In genomic region chr3:113979916-113980315, GRCh38 we compare ENCODE assay signal across 20 cellular contexts. TPM values are rescaled to one million over a fixed set of nuclear protein-coding genes. Genes with fewer than 3 reads are reported as not detected.
DNase-seq lines count a peak whose midpoint lies in the region; ATAC-seq, FAIRE-seq and TF ChIP-seq lines count a peak whose summit lies in the region.
"Had no signal": no experiment of that assay in that cellular context is flagged by ENCODE, and none has a peak within 500 bp of the region (broad histone marks: within the 10 kb centered on the region; RNA-seq: fewer than 3 reads in every experiment).

No MANE protein-coding gene starts in this region.

- H2BK120ac ChIP-seq in trophoblast cell (ENCODE audit: insufficient read depth, low read length, poor library complexity), result no peak overlapping the region

- H3K4ac ChIP-seq in trophoblast cell (ENCODE audit: low read depth, low read length), result no peak overlapping the region

- TF ChIP-seq RAD21 in HepG2 (CRISPR knock-in tag; IDR thresholded peaks at IDR 0.05), result no peak

- no peaks in the 10 kb centered on the region for H3K4me1 ChIP-seq in right lobe of liver
- no peaks in the 10 kb centered on the region for H3K4me1 ChIP-seq in HepG2 (ENCODE audit: insufficient read depth, low read length)
- H3K4me1 ChIP-seq in trophoblast cell (ENCODE audit: control insufficient read depth in 1 of 2, insufficient read depth in 2 of 2, low read length in 2 of 2), result no peaks in the 10 kb centered on the region
- H3K4me1 ChIP-seq in vagina, result no peaks in the 10 kb centered on the region
- H3K4me1 ChIP-seq: Caco-2 had no signal

- TF ChIP-seq POLR2A in right lobe of liver (IDR thresholded peaks at IDR 0.05) (no peak), HepG2 (IDR thresholded peaks at IDR 0.05; ENCODE audit: insufficient read depth in 1 of 2, low read depth in 2 of 2, low read length in 2 of 2) (no peak), vagina (IDR thresholded peaks at IDR 0.05) (no peak)

- ATAC-seq in right lobe of liver (peak in 3 of 4 donors; percentile 58 to 96 (median 60)), HepG2 (no peak), left lobe of liver (peak; percentile 98)
- ATAC-seq: CD8-positive, alpha-beta T cell; GM12878; GM23338; HCT116 had no signal

- H3K4me3 ChIP-seq in right lobe of liver, result no peak overlapping the region
- H3K4me3 ChIP-seq in HepG2 (replicated peaks in 1 of 3; ENCODE audit: insufficient read depth in 1 of 3, low read depth in 2 of 3, low read length in 3 of 3), result no peak overlapping the region
- no peak overlapping the region for H3K4me3 ChIP-seq in trophoblast cell (ENCODE audit: low read depth, low read length)
- no peak overlapping the region for H3K4me3 ChIP-seq in vagina
- H3K4me3 ChIP-seq: GM12878, GM23338 had no signal

- H4K12ac ChIP-seq in trophoblast cell (ENCODE audit: low read depth, low read length), result no peak overlapping the region

- TF ChIP-seq EP300 in HepG2 (IDR thresholded peaks at IDR 0.05; ENCODE audit: low read depth in 2 of 2, low read length in 2 of 2) (no peak), HepG2 (CRISPR knock-in tag; IDR thresholded peaks at IDR 0.05; ENCODE audit: borderline replicate concordance) (no peak)

- no peak overlapping the region for H3K14ac ChIP-seq in trophoblast cell (ENCODE audit: low read length)

- CTCF ChIA-PET in HepG2 (lab: Yijun Ruan, JAX; ENCODE audit: low intra/inter-chr PET ratio, low total read pairs), result no interaction called here

- no peaks in the 10 kb centered on the region for H3K9me3 ChIP-seq in right lobe of liver
- no peaks in the 10 kb centered on the region for H3K9me3 ChIP-seq in HepG2 (ENCODE audit: low read length)
- no peaks in the 10 kb centered on the region for H3K9me3 ChIP-seq in trophoblast cell (ENCODE audit: insufficient read depth, low read depth, low read length)
- no peaks in the 10 kb centered on the region for H3K9me3 ChIP-seq in vagina
- H3K9me3 ChIP-seq: Caco-2 had no signal

- H4K91ac ChIP-seq in trophoblast cell (ENCODE audit: low read depth, low read length), result no peak overlapping the region

- TF ChIP-seq CTCF in right lobe of liver (IDR thresholded peaks at IDR 0.05) (no peak), HepG2 (CRISPR knock-in tag; IDR thresholded peaks at IDR 0.05) (no peak), vagina (IDR thresholded peaks at IDR 0.05) (no peak)

- in situ Hi-C loops in HepG2 (cut with HindIII; ENCODE audit: extremely low pct_ligation_motif_present, low pct_unique_long_range_greater_than_20kb), result no loop called here

- WGBS in right lobe of liver (ENCODE audit: insufficient coverage, low coverage, low lambda C conversion rate, missing lambda C conversion rate), result 62% methylated on average over 1 of the region's 1 CpG
- 23% methylated on average over 1 of the region's 1 CpG for WGBS in HepG2 (ENCODE audit: low lambda C conversion rate)
- WGBS in trophoblast cell (ENCODE audit: extremely low coverage, insufficient coverage, insufficient read length), result no CpG with 5 or more reads among the region's 1 CpG

- no peak overlapping the region for H2BK5ac ChIP-seq in trophoblast cell (ENCODE audit: low read depth, low read length, poor library complexity)

- H3K79me1 ChIP-seq in trophoblast cell (ENCODE audit: low read length), result no peaks in the 10 kb centered on the region

- H4K20me1 ChIP-seq in HepG2 (ENCODE audit: insufficient read depth, low read length), result no peaks in the 10 kb centered on the region

- H3K27ac ChIP-seq in right lobe of liver (no peak overlapping the region), HepG2 (ENCODE audit: extremely low read length, insufficient read depth, low read length) (no peak overlapping the region), trophoblast cell (ENCODE audit: low read depth, low read length) (no peak overlapping the region), vagina (no peak overlapping the region)
- H3K27ac ChIP-seq: 22Rv1 had no signal

- H2AFZ ChIP-seq in HepG2 (ENCODE audit: low read length) (no peak overlapping the region), trophoblast cell (ENCODE audit: insufficient read depth, low read length, poor library complexity) (no peak overlapping the region)
- H2AFZ ChIP-seq: GM23338 had no signal

- H3K27me3 ChIP-seq in right lobe of liver (no peaks in the 10 kb centered on the region), HepG2 (ENCODE audit: control insufficient read depth in 1 of 2, insufficient read depth in 2 of 2, low read length in 2 of 2) (no peaks in the 10 kb centered on the region; a peak in 1 of 5 replicates), trophoblast cell (ENCODE audit: insufficient read depth, low read length) (no peaks in the 10 kb centered on the region), vagina (no peaks in the 10 kb centered on the region)

- no peaks in the 10 kb centered on the region for H3K79me2 ChIP-seq in HepG2 (ENCODE audit: insufficient read depth, low read length)
- H3K79me2 ChIP-seq in trophoblast cell (ENCODE audit: control insufficient read depth, insufficient read depth, low read length, poor library complexity), result no peaks in the 10 kb centered on the region

- H3K18ac ChIP-seq in trophoblast cell (ENCODE audit: low read length), result no peak overlapping the region

- no peak overlapping the region for H4K8ac ChIP-seq in trophoblast cell (ENCODE audit: low read depth, low read length)

- intact Hi-C loops in right lobe of liver (cut with DNase I) (no loop called here), HepG2 (cut with micrococcal nuclease; ENCODE audit: unreplicated experiment) (no loop called here), vagina (cut with DNase I) (no loop called here)

- H2AK5ac ChIP-seq in trophoblast cell (ENCODE audit: low read length), result no peak overlapping the region

- H3K9ac ChIP-seq in HepG2 (ENCODE audit: insufficient read depth, low read depth, low read length) (no peak overlapping the region), trophoblast cell (ENCODE audit: low read length) (peak overlapping the region; percentile 13)

- H3K4me2 ChIP-seq in HepG2 (ENCODE audit: low read depth, low read length) (no peak overlapping the region), trophoblast cell (ENCODE audit: low read length) (no peak overlapping the region)
- H3K4me2 ChIP-seq: GM23338 had no signal

- DNase-seq in right lobe of liver (peak in 1 of 3 donors; percentile 49), HepG2 (ENCODE audit: low spot score) (no peak), left lobe of liver (ENCODE audit: low spot score) (peak; percentile 52), trophoblast cell (no peak), midbrain (lab: John Stamatoyannopoulos, UW) (no peak), vagina (ENCODE audit: extremely low spot score in 2 of 2) (no peak)
- DNase-seq: AML-193; C1 segment of cervical spinal cord; Caco-2; CD8-positive, alpha-beta T cell; DMS79; EL; GDM1; H9 had no signal

- POLR2A ChIA-PET in HepG2 (lab: Yijun Ruan, JAX), result no interaction called here

- BruUV-seq in HepG2 (replicated peaks; lab: Mats Ljungman, UMichigan), result no TSS peak

- no peak overlapping the region for H3K23ac ChIP-seq in trophoblast cell (ENCODE audit: low read length)

- no peak for FAIRE-seq in HepG2 (lab: Jason Lieb, UNC)
- FAIRE-seq: A204.1, GM12878, GM19239 had no signal

- H3K36me3 ChIP-seq in right lobe of liver (peaks cover 0 to 8% (median 2%) of the 10 kb centered on the region in 4 donors), HepG2 (replicated peaks in 1 of 2; ENCODE audit: control insufficient read depth in 1 of 2, insufficient read depth in 2 of 2, low read length in 2 of 2) (no peaks in the 10 kb centered on the region), trophoblast cell (ENCODE audit: control insufficient read depth in 1 of 2, insufficient read depth in 2 of 2, low read length in 2 of 2) (no peaks in the 10 kb centered on the region), vagina (peaks cover 0 to 6% of the 10 kb centered on the region in 2 donors)

- no peak overlapping the region for H2BK12ac ChIP-seq in trophoblast cell (ENCODE audit: low read length)

TF ChIP-seq in HepG2, 621 proteins besides CTCF, POLR2A, EP300 and RAD21 (continues in another document):
- no peak for TF ChIP-seq SMAD3 (CRISPR knock-in tag; IDR thresholded peaks at IDR 0.05)

RNA-seq across cellular contexts. Expression of gene ZDHHC23, which starts 32.1 kb away (rescaled TPM):
- total RNA-seq in right lobe of liver (10 to 100 TPM in 3 of 6 experiments, 1 to 10 TPM in 3; 7.0 to 14.6 (median 9.9) TPM), HepG2 (2016; rRNA removed; fragmentation: Illumina TruSeq; extraction: Trizol) (7.8 and 8.8 TPM in 2 replicates), left lobe of liver (11.7 TPM), vagina (5.4 TPM)
- total RNA-seq in HepG2 (2016; cell fraction: cytosol; rRNA removed; fragmentation: Illumina TruSeq; extraction: Trizol; ENCODE audit: low read depth), result 0.91 and 1.4 TPM in 2 replicates
- 6.3 and 8.0 TPM in 2 replicates for total RNA-seq in HepG2 (2016; cell fraction: insoluble cytoplasmic fraction; rRNA removed; fragmentation: Illumina TruSeq; extraction: Trizol)
- 4.1 and 4.7 TPM in 2 replicates for total RNA-seq in HepG2 (2016; cell fraction: membrane; rRNA removed; fragmentation: Illumina TruSeq; extraction: Trizol)
- 13.6 and 13.7 TPM in 2 replicates for total RNA-seq in HepG2 (2016; cell fraction: nucleus; rRNA removed; fragmentation: Illumina TruSeq; extraction: Trizol)
- 1.4 and 1.6 TPM in 2 replicates for polyA plus RNA-seq in HepG2 (2011; rRNA removed)
- polyA plus RNA-seq in HepG2 (2011; cell fraction: cytosol; rRNA removed), result 0.72 and 0.83 TPM in 2 replicates
- polyA plus RNA-seq in HepG2 (2011; cell fraction: nucleus; rRNA removed), result 2.6 and 3.0 TPM in 2 replicates
- 0.62 and 0.65 TPM in 2 replicates for polyA plus RNA-seq in HepG2 (2012)
- polyA plus RNA-seq in HepG2 (2016; cell fraction: cytosol; fragmentation: Illumina TruSeq; extraction: Trizol; ENCODE audit: low read depth), result 0.82 and 0.84 TPM in 2 replicates
- polyA plus RNA-seq in HepG2 (2016; cell fraction: insoluble cytoplasmic fraction; fragmentation: Illumina TruSeq; extraction: Trizol; ENCODE audit: low read depth), result 4.4 and 5.0 TPM in 2 replicates
- polyA plus RNA-seq in HepG2 (2016; cell fraction: membrane; fragmentation: Illumina TruSeq; extraction: Trizol; ENCODE audit: low read depth), result 2.4 and 2.9 TPM in 2 replicates
- polyA plus RNA-seq in HepG2 (2016; cell fraction: nucleus; fragmentation: Illumina TruSeq; extraction: Trizol; ENCODE audit: insufficient read depth, low read depth), result 11.1 and 12.6 TPM in 2 replicates
- 2.9 and 22.9 TPM in 2 replicates for polyA minus RNA-seq in HepG2 (2011; rRNA and poly(A)+ RNA removed; ENCODE audit: low replicate concordance)
- polyA minus RNA-seq in HepG2 (2011; cell fraction: cytosol; rRNA and poly(A)+ RNA removed), result 0.79 and 0.88 TPM in 2 replicates
- polyA minus RNA-seq in HepG2 (2011; cell fraction: nucleus; rRNA and poly(A)+ RNA removed), result 3.9 and 6.2 TPM in 2 replicates
- 2.1 and 2.7 TPM in 2 replicates for polyA plus RNA-seq in trophoblast cell (2013)
